ENCODE assay signal across 10 cellular contexts in the genomic region with DNA sequence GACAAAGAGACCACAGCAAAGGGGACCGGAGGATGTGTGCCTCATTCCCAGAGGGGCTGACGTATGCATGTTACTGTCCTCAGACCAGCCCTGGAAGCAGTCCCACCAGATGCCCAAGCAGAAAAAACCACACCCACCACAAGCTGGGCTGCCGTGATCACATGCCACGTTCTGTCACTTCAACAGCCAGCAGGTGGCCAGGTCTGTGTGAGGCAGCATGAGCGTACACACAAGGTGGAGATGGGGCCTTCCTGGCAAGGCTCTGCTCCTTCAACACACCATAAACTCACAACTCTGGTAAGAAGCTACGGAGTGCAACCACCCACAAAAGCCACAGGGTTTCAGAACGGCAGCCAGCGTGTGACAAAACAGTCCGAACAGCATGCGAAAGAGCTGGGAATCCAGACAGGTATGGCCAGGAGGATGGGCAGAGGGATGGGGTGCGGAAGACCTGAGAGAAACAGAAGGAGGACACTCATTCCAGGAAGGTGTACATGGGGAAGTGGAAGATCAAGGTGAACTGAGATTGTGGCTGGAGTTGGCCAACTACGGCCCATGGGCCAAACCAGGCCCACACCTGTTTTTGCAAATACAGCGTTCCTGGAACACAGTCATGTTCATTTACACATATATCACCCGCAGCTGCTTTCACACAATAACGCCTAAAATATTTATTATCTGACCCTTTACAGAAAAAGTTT. TPM values are rescaled to one million over a fixed set of nuclear protein-coding genes. Genes with fewer than 3 reads are reported as not detected.
DNase-seq lines count a peak whose midpoint lies in the region; ATAC-seq and TF ChIP-seq lines count a peak whose summit lies in the region.
"Had no signal": no experiment of that assay in that cellular context is flagged by ENCODE, and none has a peak within 500 bp of the region (broad histone marks: within the 10 kb centered on the region; RNA-seq: fewer than 3 reads in every experiment).

No MANE protein-coding gene starts in this region.

- H3K27me3 Mint-ChIP-seq in activated CD8-positive, alpha-beta T cell treated with anti-CD3 and anti-CD28 coated beads, Interleukin-2, amount 10 ng/mL, durations not matched to agents 7 days and 5 days (ENCODE audit: low read depth) = no peaks in the 10 kb centered on the region
- H3K27me3 Mint-ChIP-seq in stimulated activated naive CD8-positive, alpha-beta T cell treated with anti-CD3 and anti-CD28 coated beads, Interleukin-15, amount 100 ng/mL, for 72 hours = no peaks in the 10 kb centered on the region

- peaks cover 49% of the 10 kb centered on the region for H3K4me1 Mint-ChIP-seq in activated CD8-positive, alpha-beta T cell treated with anti-CD3 and anti-CD28 coated beads, Interleukin-2, amount 10 ng/mL, durations not matched to agents 7 days and 5 days (ENCODE audit: low read depth)
- H3K4me1 Mint-ChIP-seq in stimulated activated naive CD8-positive, alpha-beta T cell treated with anti-CD3 and anti-CD28 coated beads, Interleukin-15, amount 100 ng/mL, for 72 hours = peaks cover 55% of the 10 kb centered on the region

- no TSS peak for BruUV-seq in PC-9 (replicated peaks; lab: Mats Ljungman, UMichigan)

- POLR2A ChIA-PET in activated CD8-positive, alpha-beta T cell treated with anti-CD3 and anti-CD28 coated beads, Interleukin-2, amount 10 ng/mL, durations not matched to agents 7 days and 5 days (lab: Charles Lee) = interaction anchor here (0.7 to 2.6 kb wide), 4 partner anchors 28 to 362 kb away, joined by 3 to 13 read pairs (median 4); partner anchors contain the start of genes MBTPS1 and TAF1C
- POLR2A ChIA-PET in PC-9 (lab: Charles Lee; ENCODE audit: unreplicated experiment) = no interaction called here

- CTCF ChIA-PET in activated CD8-positive, alpha-beta T cell treated with anti-CD3 and anti-CD28 coated beads, Interleukin-2, amount 10 ng/mL, durations not matched to agents 7 days and 5 days (lab: Charles Lee) = interaction anchor here (0.6 to 6.3 kb wide), 17 partner anchors 9 to 649 kb away, joined by 3 to 95 read pairs (median 7); partner anchors contain the start of genes MBTPS1 and TAF1C
- CTCF ChIA-PET in PC-9 (lab: Charles Lee) = no interaction called here

- ATAC-seq in GM21367 (IDR thresholded peaks at IDR 0.05; ENCODE audit: unreplicated experiment) = peak; percentile 62
- peak; percentile 73 for ATAC-seq in HG03565 (IDR thresholded peaks at IDR 0.05; ENCODE audit: unreplicated experiment)
- ATAC-seq in activated CD8-positive, alpha-beta T cell treated with anti-CD3 and anti-CD28 coated beads, Interleukin-2, amount 10 ng/mL, durations not matched to agents 7 days and 5 days = peak; percentile 82
- ATAC-seq in stimulated activated naive CD8-positive, alpha-beta T cell treated with anti-CD3 and anti-CD28 coated beads, Interleukin-15, amount 100 ng/mL, for 72 hours = peak; percentile 94

- no peaks in the 10 kb centered on the region for H3K27me3 ChIP-seq in DOHH2 (ENCODE audit: control insufficient read depth, low read length)
- no peaks in the 10 kb centered on the region for H3K27me3 ChIP-seq in left ventricle myocardium inferior (ENCODE audit: low read depth)
- no peaks in the 10 kb centered on the region for H3K27me3 ChIP-seq in PC-9 (ENCODE audit: insufficient read depth, low read depth)

- no peak overlapping the region for H3K4me2 ChIP-seq in DOHH2 (ENCODE audit: low read length)
- H3K4me2 ChIP-seq in PC-9 = no peak overlapping the region

- no peak overlapping the region for H3K4me3 Mint-ChIP-seq in activated CD8-positive, alpha-beta T cell treated with anti-CD3 and anti-CD28 coated beads, Interleukin-2, amount 10 ng/mL, durations not matched to agents 7 days and 5 days
- peak overlapping the region in 1 of 2 donors; percentile 21 for H3K4me3 Mint-ChIP-seq in stimulated activated naive CD8-positive, alpha-beta T cell treated with anti-CD3 and anti-CD28 coated beads, Interleukin-15, amount 100 ng/mL, for 72 hours

- H3K36me3 Mint-ChIP-seq in activated CD8-positive, alpha-beta T cell treated with anti-CD3 and anti-CD28 coated beads, Interleukin-2, amount 10 ng/mL, durations not matched to agents 7 days and 5 days (ENCODE audit: low read depth) = peaks cover 63% of the 10 kb centered on the region

- H3K9me3 ChIP-seq in DOHH2 (ENCODE audit: control insufficient read depth, insufficient read depth, low read length) = no peaks in the 10 kb centered on the region
- H3K9me3 ChIP-seq in left ventricle myocardium inferior (replicated peaks) = no peaks in the 10 kb centered on the region
- H3K9me3 ChIP-seq in PC-9 (ENCODE audit: insufficient read depth, low read depth) = no peaks in the 10 kb centered on the region
- H3K9me3 ChIP-seq: thoracic aorta had no signal

- H3F3A ChIP-seq in DOHH2 (ENCODE audit: control insufficient read depth, insufficient read depth) = peaks cover 7% of the 10 kb centered on the region; the same call in 1 of the 2 replicates
- no peaks in the 10 kb centered on the region; the same call in 1 of the 2 replicates for H3F3A ChIP-seq in PC-9 (ENCODE audit: insufficient read depth, low read depth)

- H4K20me1 ChIP-seq in DOHH2 (ENCODE audit: control insufficient read depth, insufficient read depth, low read depth, low read length) = no peaks in the 10 kb centered on the region
- peaks cover 3% of the 10 kb centered on the region; the same call in 1 of the 2 replicates for H4K20me1 ChIP-seq in PC-9 (ENCODE audit: insufficient read depth)

- no peak overlapping the region for H3K4me3 ChIP-seq in DOHH2 (ENCODE audit: low read length)
- H3K4me3 ChIP-seq in left ventricle myocardium inferior = no peak overlapping the region
- no peak overlapping the region for H3K4me3 ChIP-seq in PC-9
- H3K4me3 ChIP-seq: thoracic aorta had no signal

- no peaks in the 10 kb centered on the region for H3K9me3 Mint-ChIP-seq in activated CD8-positive, alpha-beta T cell treated with anti-CD3 and anti-CD28 coated beads, Interleukin-2, amount 10 ng/mL, durations not matched to agents 7 days and 5 days (ENCODE audit: insufficient read depth)
- H3K9me3 Mint-ChIP-seq in stimulated activated naive CD8-positive, alpha-beta T cell treated with anti-CD3 and anti-CD28 coated beads, Interleukin-15, amount 100 ng/mL, for 72 hours = no peaks in the 10 kb centered on the region

- peaks cover 7% of the 10 kb centered on the region; the same call in 1 of the 2 replicates for H3K79me2 ChIP-seq in DOHH2 (ENCODE audit: control insufficient read depth, low read length)
- H3K79me2 ChIP-seq in PC-9 (ENCODE audit: low read depth) = no peaks in the 10 kb centered on the region

- intact Hi-C loops in left ventricle myocardium inferior (cut with micrococcal nuclease) (loop anchor here (10.0 kb wide), 1 partner anchor 96 kb away; the partner anchor contains the start of gene TAF1C), PC-9 (cut with micrococcal nuclease; ENCODE audit: unreplicated experiment) (no loop called here)

- H3K27ac Mint-ChIP-seq in activated CD8-positive, alpha-beta T cell treated with anti-CD3 and anti-CD28 coated beads, Interleukin-2, amount 10 ng/mL, durations not matched to agents 7 days and 5 days = peak overlapping the region; percentile 54
- no peak overlapping the region for H3K27ac Mint-ChIP-seq in stimulated activated naive CD8-positive, alpha-beta T cell treated with anti-CD3 and anti-CD28 coated beads, Interleukin-15, amount 100 ng/mL, for 72 hours

- H3K27ac ChIP-seq in DOHH2 (ENCODE audit: low read depth, low read length) = no peak overlapping the region
- peak overlapping the region; percentile 81 for H3K27ac ChIP-seq in left ventricle myocardium inferior (replicated peaks)
- no peak overlapping the region for H3K27ac ChIP-seq in PC-9
- H3K27ac ChIP-seq: thoracic aorta had no signal

- H3K36me3 ChIP-seq in DOHH2 (ENCODE audit: control insufficient read depth, low read length) (peaks cover 83% of the 10 kb centered on the region), left ventricle myocardium inferior (peaks cover 86% of the 10 kb centered on the region), PC-9 (ENCODE audit: low read depth) (peaks cover 12% of the 10 kb centered on the region)

- H3K4me1 ChIP-seq in DOHH2 (ENCODE audit: control insufficient read depth, low read length) (peaks cover 57% of the 10 kb centered on the region), left ventricle myocardium inferior (peaks cover 78% of the 10 kb centered on the region), PC-9 (replicated peaks; ENCODE audit: insufficient read depth) (no peaks in the 10 kb centered on the region)

- H3K9me2 ChIP-seq in DOHH2 (replicated peaks; ENCODE audit: control insufficient read depth, low read length) = no peaks in the 10 kb centered on the region
- H3K9me2 ChIP-seq in PC-9 (ENCODE audit: insufficient read depth) = no peaks in the 10 kb centered on the region

- peak; percentile 74 for DNase-seq in activated CD8-positive, alpha-beta T cell treated with anti-CD3 and anti-CD28 coated beads, Interleukin-2, amount 10 ng/mL, durations not matched to agents 7 days and 5 days
- DNase-seq in left ventricle myocardium inferior = peak; percentile 69
- DNase-seq in stimulated activated naive CD8-positive, alpha-beta T cell treated with anti-CD3 and anti-CD28 coated beads, Interleukin-15, amount 100 ng/mL, for 72 hours = peak; percentile 48 to 69
- DNase-seq in dedifferentiated amniotic fluid mesenchymal stem cell (ENCODE audit: extremely low spot score) = no peak
- no peak for DNase-seq in PC-9

- H2AFZ ChIP-seq in PC-9 = no peak overlapping the region

- TF ChIP-seq CTCF in DOHH2 (IDR thresholded peaks at IDR 0.05; ENCODE audit: low read depth, low read length, poor library complexity, severe bottlenecking) = peak; percentile 28
- TF ChIP-seq CTCF in left ventricle myocardium inferior (IDR thresholded peaks at IDR 0.05; ENCODE audit: borderline replicate concordance) = peak; percentile 44
- no peak for TF ChIP-seq CTCF in PC-9 (conservative IDR thresholded peaks at IDR 0.05)

RNA-seq across cellular contexts. Expression of gene MBTPS1, which starts 27.9 kb away (rescaled TPM):
- total RNA-seq in activated CD8-positive, alpha-beta T cell treated with anti-CD3 and anti-CD28 coated beads, Interleukin-2, amount 10 ng/mL, durations not matched to agents 7 days and 5 days = 10 to 100 TPM; 49.3 to 52.7 TPM
- total RNA-seq in left ventricle myocardium inferior (72.5 TPM), PC-9 (2021) (80.3 and 96.0 TPM in 2 replicates)

RNA-seq across cellular contexts. Expression of gene SLC38A8, which starts 46.2 kb away (rescaled TPM):
- not detected for total RNA-seq in activated CD8-positive, alpha-beta T cell treated with anti-CD3 and anti-CD28 coated beads, Interleukin-2, amount 10 ng/mL, durations not matched to agents 7 days and 5 days
- total RNA-seq in left ventricle myocardium inferior (not detected), PC-9 (2021) (not detected in 2 replicates)
- total RNA-seq: endothelial cell of umbilical vein, thoracic aorta had no signal

RNA-seq across cellular contexts. Expression of gene HSDL1, which starts 56.1 kb away (rescaled TPM):
- total RNA-seq in activated CD8-positive, alpha-beta T cell treated with anti-CD3 and anti-CD28 coated beads, Interleukin-2, amount 10 ng/mL, durations not matched to agents 7 days and 5 days = 10 to 100 TPM; 10.4 to 12.3 TPM
- total RNA-seq in left ventricle myocardium inferior = 23.8 TPM
- 30.5 and 32.1 TPM in 2 replicates for total RNA-seq in PC-9 (2021)

RNA-seq across cellular contexts. Expression of gene DNAAF1, which starts 56.3 kb away (rescaled TPM):
- total RNA-seq in activated CD8-positive, alpha-beta T cell treated with anti-CD3 and anti-CD28 coated beads, Interleukin-2, amount 10 ng/mL, durations not matched to agents 7 days and 5 days = not detected
- total RNA-seq in left ventricle myocardium inferior (0.14 TPM), PC-9 (2021) (1.2 and 3.9 TPM in 2 replicates)
- total RNA-seq: endothelial cell of umbilical vein, thoracic aorta had no signal

Comparison
In these comparisons a context has a peak if more than half of its experiments do, and no peak if none do; other contexts are left out.
1. DNase-seq: peak in activated CD8-positive, alpha-beta T cell treated with anti-CD3 and anti-CD28 coated beads, Interleukin-2, amount 10 ng/mL, durations not matched to agents 7 days and 5 days (single experiment), left ventricle myocardium inferior (single experiment) and stimulated activated naive CD8-positive, alpha-beta T cell treated with anti-CD3 and anti-CD28 coated beads, Interleukin-15, amount 100 ng/mL, for 72 hours (2 of 2); none in dedifferentiated amniotic fluid mesenchymal stem cell (single experiment) and PC-9 (0 of 2).
2. Peak in every context shown above with its lines, with median percentiles within 50 percentile points of each other: ATAC-seq.